Comparison of ENCODE assay signal across 12 cellular contexts in genomic region chr17:3983945-3984484, GRCh38. TPM values are rescaled to one million over a fixed set of nuclear protein-coding genes. Genes with fewer than 3 reads are reported as not detected.
DNase-seq lines count a peak whose midpoint lies in the region; ATAC-seq, FAIRE-seq and TF ChIP-seq lines count a peak whose summit lies in the region.
"Had no signal": no experiment of that assay in that cellular context is flagged by ENCODE, and none has a peak within 500 bp of the region (broad histone marks: within the 10 kb centered on the region; RNA-seq: fewer than 3 reads in every experiment).

No MANE protein-coding gene starts in this region.

- no peaks in the 10 kb centered on the region for H4K20me1 ChIP-seq in endothelial cell of umbilical vein (replicated peaks; ENCODE audit: control insufficient read depth, extremely low read depth, insufficient read depth, low read length)

- no peak for ATAC-seq in HG02852 (IDR thresholded peaks at IDR 0.05; ENCODE audit: unreplicated experiment)
- no peak for ATAC-seq in HG03442 (IDR thresholded peaks at IDR 0.05; ENCODE audit: unreplicated experiment)
- ATAC-seq in GM21717 (IDR thresholded peaks at IDR 0.05; ENCODE audit: unreplicated experiment), result no peak

- CTCF ChIA-PET in endothelial cell of umbilical vein (lab: Charles Lee), result interaction anchor here (0.8 kb wide), 1 partner anchor 49 kb away, joined by 3 read pairs; no protein-coding TSS in a partner anchor

- H3K27ac ChIP-seq in endothelial cell of umbilical vein (ENCODE audit: insufficient read depth, low read depth, low read length) (peak overlapping the region; percentile 15), mesendoderm (ENCODE audit: low read depth, low read length) (no peak overlapping the region)
- H3K27ac ChIP-seq: vagina had no signal

- H3K9me3 ChIP-seq in endothelial cell of umbilical vein (replicated peaks; ENCODE audit: control insufficient read depth, insufficient read depth, low read length), result peaks cover 2% of the 10 kb centered on the region
- H3K9me3 ChIP-seq: vagina had no signal

- H3K27ac Mint-ChIP-seq in type B pancreatic cell, result no peak overlapping the region

- POLR2A ChIA-PET in endothelial cell of umbilical vein (lab: Charles Lee), result no interaction called here

- no peaks in the 10 kb centered on the region for H3K9me3 Mint-ChIP-seq in type B pancreatic cell

- H3K9ac ChIP-seq in endothelial cell of umbilical vein (replicated peaks; ENCODE audit: extremely low read depth, insufficient read depth, low read length) (no peak overlapping the region), mesendoderm (ENCODE audit: low read length) (no peak overlapping the region)

- H2BK5ac ChIP-seq in mesendoderm (ENCODE audit: low read length), result no peak overlapping the region

- dilution Hi-C loops in endothelial cell of umbilical vein (cut with MboI; ENCODE audit: extremely low pct_ligation_motif_present, low sequenced_read_pairs), result no loop called here

- peak; percentile 83 for FAIRE-seq in endothelial cell of umbilical vein (lab: Jason Lieb, UNC)

- no peak overlapping the region for H2BK120ac ChIP-seq in mesendoderm (ENCODE audit: low read depth, low read length)

- H2BK15ac ChIP-seq in mesendoderm (replicated peaks; ENCODE audit: low read depth), result no peak overlapping the region

- no CpG with 5 or more reads among the region's 11 CpGs for WGBS in mesendoderm (ENCODE audit: extremely low coverage, insufficient coverage, low lambda C conversion rate)

- no peak overlapping the region for H3K18ac ChIP-seq in mesendoderm (ENCODE audit: low read length)

- H3K4me3 ChIP-seq in endothelial cell of umbilical vein (replicated peaks in 1 of 3; ENCODE audit: insufficient read depth in 1 of 3, low read depth in 1 of 3, low read length in 3 of 3), result no peak overlapping the region
- H3K4me3 ChIP-seq in mesendoderm (ENCODE audit: low read length), result no peak overlapping the region
- H3K4me3 ChIP-seq: vagina had no signal

- peak overlapping the region; percentile 76 for H3K56ac ChIP-seq in mesendoderm (ENCODE audit: low read length)

- H4K8ac ChIP-seq in mesendoderm (ENCODE audit: low read depth, low read length), result no peak overlapping the region

- H3K27me3 Mint-ChIP-seq in type B pancreatic cell, result no peaks in the 10 kb centered on the region

- H3K36me3 ChIP-seq in endothelial cell of umbilical vein (ENCODE audit: control insufficient read depth in 2 of 2, extremely low read depth in 1 of 2, insufficient read depth in 2 of 2, low read length in 2 of 2) (no peaks in the 10 kb centered on the region), mesendoderm (ENCODE audit: control insufficient read depth, insufficient read depth, low read length) (no peaks in the 10 kb centered on the region)
- H3K36me3 ChIP-seq: vagina had no signal

- no TSS peak for BruUV-seq in endothelial cell of umbilical vein (replicated peaks; lab: Mats Ljungman, UMichigan)

- peaks cover under 1% of the 10 kb centered on the region for H3K4me1 Mint-ChIP-seq in type B pancreatic cell (ENCODE audit: unreplicated experiment)

- no peak overlapping the region for H3K23ac ChIP-seq in mesendoderm (ENCODE audit: low read length)

- H3K4me2 ChIP-seq in endothelial cell of umbilical vein (ENCODE audit: insufficient read depth, low read length) (peak overlapping the region; percentile 31), mesendoderm (ENCODE audit: low read length) (no peak overlapping the region)

- no peaks in the 10 kb centered on the region for H3K27me3 ChIP-seq in endothelial cell of umbilical vein (ENCODE audit: control insufficient read depth in 2 of 2, insufficient read depth in 2 of 2, low read length in 2 of 2)
- no peaks in the 10 kb centered on the region for H3K27me3 ChIP-seq in mesendoderm (ENCODE audit: insufficient read depth, low read length, poor library complexity)
- H3K27me3 ChIP-seq: vagina had no signal

- DNase-seq in GF-D8 (lab: John Stamatoyannopoulos, UW) (peak; percentile 31), NCI-H226 (peak; percentile 31), endothelial cell of umbilical vein (ENCODE audit: low read depth, low spot score) (peak; percentile 67), mesendoderm (peak; percentile 83), type B pancreatic cell (ENCODE audit: extremely low spot score, unreplicated experiment) (no peak)
- DNase-seq: Calu3, cerebellar nuclear complex, NCI-H345 had no signal

- intact Hi-C loops in endothelial cell of umbilical vein (cut with micrococcal nuclease), result loop anchor here (2.0 kb wide), 1 partner anchor 39 kb away; no protein-coding TSS in a partner anchor

- TF ChIP-seq CTCF in endothelial cell of umbilical vein (IDR thresholded peaks at IDR 0.05; ENCODE audit: extremely low read depth in 1 of 2, insufficient read depth in 1 of 2, low read depth in 1 of 2, low read length in 2 of 2) (no peak), type B pancreatic cell (conservative IDR thresholded peaks at IDR 0.05) (no peak)

- H3K36me3 Mint-ChIP-seq in type B pancreatic cell, result no peaks in the 10 kb centered on the region

- H3K79me2 ChIP-seq in endothelial cell of umbilical vein (ENCODE audit: control insufficient read depth, insufficient read depth, low read length) (no peaks in the 10 kb centered on the region), mesendoderm (ENCODE audit: control insufficient read depth, insufficient read depth, low read length) (no peaks in the 10 kb centered on the region)

- no peak for TF ChIP-seq POLR2A in endothelial cell of umbilical vein (IDR thresholded peaks at IDR 0.05; ENCODE audit: low read depth, low read length)

- no peak overlapping the region for H4K5ac ChIP-seq in mesendoderm (ENCODE audit: low read length)

- H3K4ac ChIP-seq in mesendoderm (ENCODE audit: low read depth, low read length), result no peak overlapping the region

- H3K9me1 ChIP-seq in endothelial cell of umbilical vein (replicated peaks; ENCODE audit: control insufficient read depth, extremely low read depth, insufficient read depth, low read length), result no peaks in the 10 kb centered on the region

- no peaks in the 10 kb centered on the region for H3K79me1 ChIP-seq in mesendoderm (ENCODE audit: low read length)

- no peak overlapping the region for H2AFZ ChIP-seq in endothelial cell of umbilical vein (ENCODE audit: low read depth, low read length)

- H3K4me1 ChIP-seq in endothelial cell of umbilical vein (ENCODE audit: control insufficient read depth, extremely low read depth, insufficient read depth, low read length), result peaks cover 30% of the 10 kb centered on the region
- no peaks in the 10 kb centered on the region for H3K4me1 ChIP-seq in mesendoderm (ENCODE audit: control insufficient read depth, low read depth, low read length)
- H3K4me1 ChIP-seq: vagina had no signal

- H2AK5ac ChIP-seq in mesendoderm (ENCODE audit: low read length), result no peak overlapping the region

- H3K4me3 Mint-ChIP-seq in type B pancreatic cell, result no peak overlapping the region

TF ChIP-seq in endothelial cell of umbilical vein, 7 proteins besides CTCF, POLR2A, EP300 and RAD21:
- TF ChIP-seq FOS (IDR thresholded peaks at IDR 0.05; ENCODE audit: borderline replicate concordance, insufficient read depth, low read length) (no peak), MYC (IDR thresholded peaks at IDR 0.05; ENCODE audit: low read depth, low read length) (no peak), JUN (IDR thresholded peaks at IDR 0.05; ENCODE audit: borderline replicate concordance, insufficient read depth, insufficient read length, low read depth) (peak; percentile 63), GATA2 (IDR thresholded peaks at IDR 0.05; ENCODE audit: insufficient read depth, insufficient read length, low read depth, low read length) (no peak), MAX (IDR thresholded peaks at IDR 0.05; ENCODE audit: insufficient read depth, insufficient read length) (no peak), EZH2 (IDR thresholded peaks at IDR 0.05; ENCODE audit: borderline replicate concordance, low read depth, low read length, severe bottlenecking) (no peak), POLR2AphosphoS5 (IDR thresholded peaks at IDR 0.05; ENCODE audit: insufficient read depth, low read depth, low read length) (no peak)

RNA-seq across cellular contexts. Expression of gene ATP2A3, which starts 19.8 kb away (rescaled TPM):
- total RNA-seq in endothelial cell of umbilical vein (0.55 and 0.78 TPM in 2 replicates), type B pancreatic cell (ENCODE audit: low replicate concordance) (33.2 and 58.6 TPM in 2 replicates)
- 0.37 TPM in 2 replicates for polyA plus RNA-seq in endothelial cell of umbilical vein
- 0.28 and 0.32 TPM in 2 replicates for polyA plus RNA-seq in endothelial cell of umbilical vein (2011; cell fraction: cytosol; rRNA removed)
- polyA plus RNA-seq in endothelial cell of umbilical vein (2011; cell fraction: nucleus; rRNA removed), result 0.26 and 0.36 TPM in 2 replicates
- 1.6 and 1.8 TPM in 2 replicates for polyA plus RNA-seq in endothelial cell of umbilical vein (2012)
- 1.4 and 3.2 TPM in 2 replicates for polyA minus RNA-seq in endothelial cell of umbilical vein
- 4.7 TPM for polyA minus RNA-seq in endothelial cell of umbilical vein (2011; cell fraction: cytosol; rRNA and poly(A)+ RNA removed)
- 0.82 TPM in 1 of 2 replicates, not detected in the other for polyA minus RNA-seq in endothelial cell of umbilical vein (2011; cell fraction: nucleus; rRNA and poly(A)+ RNA removed)
- 7.6 TPM for polyA plus RNA-seq in mesendoderm (2013, experiment 1 of 2)
- polyA plus RNA-seq in mesendoderm (2013, experiment 2 of 2), result 7.5 TPM

Comparison
In these comparisons a context has a peak if more than half of its experiments do, and no peak if none do; other contexts are left out.
1. RNA of gene ATP2A3, which starts 19.8 kb away (total RNA-seq): 33.2 to 58.6 TPM in type B pancreatic cell; 0.55 to 0.78 TPM in endothelial cell of umbilical vein; every median in the first group is over 10 times any median in the second.